18 cellular contexts compared by ENCODE assay signal in the genomic region with DNA sequence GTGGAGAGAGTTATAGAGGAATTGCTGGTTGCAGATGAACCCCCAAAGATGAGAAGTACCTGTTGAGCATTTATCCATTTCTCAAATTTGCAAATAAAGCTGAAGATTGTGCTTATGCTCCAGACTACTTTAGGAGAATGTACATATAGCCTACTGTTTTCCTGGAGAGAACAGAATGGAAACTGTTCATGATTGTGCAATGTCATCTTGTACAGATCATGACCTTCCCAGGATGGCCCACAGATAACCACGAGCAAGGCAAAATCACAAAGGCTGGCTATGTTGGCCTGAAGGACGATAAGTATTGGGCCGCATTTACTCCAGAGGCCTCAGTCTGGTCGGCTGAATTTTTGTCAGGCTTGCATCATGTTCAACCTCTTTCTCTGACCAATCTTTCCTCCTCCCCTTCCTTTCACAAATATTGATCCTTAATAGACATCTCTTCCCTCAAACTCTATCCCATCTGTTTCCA. TPM values are rescaled to one million over a fixed set of nuclear protein-coding genes. Genes with fewer than 3 reads are reported as not detected.
A peak's percentile ranks its signal among the peaks of the same experiment; 100 is the strongest.
DNase-seq lines count a peak whose midpoint lies in the region; ATAC-seq, FAIRE-seq and TF ChIP-seq lines count a peak whose summit lies in the region.
"Had no signal": no experiment of that assay in that cellular context is flagged by ENCODE, and none has a peak within 500 bp of the region (broad histone marks: within the 10 kb centered on the region; RNA-seq: fewer than 3 reads in every experiment).

No MANE protein-coding gene starts in this region.

- H3K4me1 ChIP-seq in endothelial cell of umbilical vein (ENCODE audit: control insufficient read depth, extremely low read depth, insufficient read depth, low read length): peaks cover 20% of the 10 kb centered on the region
- peaks cover 42% of the 10 kb centered on the region for H3K4me1 ChIP-seq in osteoblast (ENCODE audit: insufficient read depth, low read length)
- H3K4me1 ChIP-seq: colonic mucosa, esophagus muscularis mucosa had no signal

- CTCF ChIA-PET in activated CD8-positive, alpha-beta T cell treated with anti-CD3 and anti-CD28 coated beads for 36 hours (lab: Charles Lee): no interaction called here
- CTCF ChIA-PET in activated CD8-positive, alpha-beta T cell treated with anti-CD3 and anti-CD28 coated beads, Interleukin-2, amount 10 ng/mL, durations not matched to agents 7 days and 5 days (lab: Charles Lee): interaction anchor here (1.2 kb wide), 1 partner anchor 22 kb away, joined by 4 read pairs; no protein-coding TSS in a partner anchor
- CTCF ChIA-PET in endothelial cell of umbilical vein (lab: Charles Lee): interaction anchor here (0.9 to 1.2 kb wide), 2 partner anchors 18 to 22 kb away, joined by 3 read pairs; no protein-coding TSS in a partner anchor

- no peak for FAIRE-seq in RCC 7860 (lab: Jason Lieb, UNC)
- FAIRE-seq in endothelial cell of umbilical vein (lab: Jason Lieb, UNC): peak; percentile 28
- FAIRE-seq: TTC549 had no signal

- no peaks in the 10 kb centered on the region for H4K20me1 ChIP-seq in endothelial cell of umbilical vein (replicated peaks; ENCODE audit: control insufficient read depth, extremely low read depth, insufficient read depth, low read length)
- no peaks in the 10 kb centered on the region for H4K20me1 ChIP-seq in osteoblast (ENCODE audit: insufficient read depth, low read length)

- no peaks in the 10 kb centered on the region for H3K9me3 Mint-ChIP-seq in activated CD8-positive, alpha-beta T cell treated with anti-CD3 and anti-CD28 coated beads for 36 hours
- H3K9me3 Mint-ChIP-seq in activated CD8-positive, alpha-beta T cell treated with anti-CD3 and anti-CD28 coated beads, Interleukin-2, amount 10 ng/mL, durations not matched to agents 7 days and 5 days (ENCODE audit: insufficient read depth): no peaks in the 10 kb centered on the region
- H3K9me3 Mint-ChIP-seq in endothelial cell (ENCODE audit: unreplicated experiment): no peaks in the 10 kb centered on the region
- H3K9me3 Mint-ChIP-seq: activated naive CD8-positive, alpha-beta T cell treated with anti-CD3 and anti-CD28 coated beads, Interleukin-2, amount 10 ng/mL, durations not matched to agents 7 days and 5 days had no signal

- H3K4me2 ChIP-seq in endothelial cell of umbilical vein (ENCODE audit: insufficient read depth, low read length) (peak overlapping the region; percentile 17), osteoblast (ENCODE audit: insufficient read depth, low read length) (peak overlapping the region; percentile 49)
- H3K4me2 ChIP-seq: KMS-11 had no signal

- BruUV-seq in endothelial cell of umbilical vein (replicated peaks; lab: Mats Ljungman, UMichigan): no TSS peak

- TF ChIP-seq CTCF in activated CD8-positive, alpha-beta T cell treated with anti-CD3 and anti-CD28 coated beads for 36 hours (IDR thresholded peaks at IDR 0.05): no peak
- TF ChIP-seq CTCF in endothelial cell of umbilical vein (IDR thresholded peaks at IDR 0.05; ENCODE audit: extremely low read depth in 1 of 2, insufficient read depth in 1 of 2, low read depth in 1 of 2, low read length in 2 of 2) (no peak), osteoblast (IDR thresholded peaks at IDR 0.05; ENCODE audit: extremely low read depth, low read depth, low read length) (no peak), endothelial cell (IDR thresholded peaks at IDR 0.05; ENCODE audit: unreplicated experiment) (no peak)

- H3K4me3 ChIP-seq in endothelial cell of umbilical vein (replicated peaks in 1 of 3; ENCODE audit: insufficient read depth in 1 of 3, low read depth in 1 of 3, low read length in 3 of 3) (no peak overlapping the region), osteoblast (ENCODE audit: insufficient read depth, low read length) (no peak overlapping the region)
- H3K4me3 ChIP-seq: colonic mucosa, esophagus muscularis mucosa, tibial artery had no signal

- H3K27me3 Mint-ChIP-seq in activated CD8-positive, alpha-beta T cell treated with anti-CD3 and anti-CD28 coated beads for 36 hours: no peaks in the 10 kb centered on the region
- no peaks in the 10 kb centered on the region for H3K27me3 Mint-ChIP-seq in activated CD8-positive, alpha-beta T cell treated with anti-CD3 and anti-CD28 coated beads, Interleukin-2, amount 10 ng/mL, durations not matched to agents 7 days and 5 days (ENCODE audit: low read depth)
- H3K27me3 Mint-ChIP-seq in endothelial cell (ENCODE audit: unreplicated experiment): no peaks in the 10 kb centered on the region
- H3K27me3 Mint-ChIP-seq: activated naive CD8-positive, alpha-beta T cell treated with anti-CD3 and anti-CD28 coated beads, Interleukin-2, amount 10 ng/mL, durations not matched to agents 7 days and 5 days had no signal

- ATAC-seq in activated CD8-positive, alpha-beta T cell treated with anti-CD3 and anti-CD28 coated beads for 36 hours: no peak
- no peak for ATAC-seq in activated CD8-positive, alpha-beta T cell treated with anti-CD3 and anti-CD28 coated beads, Interleukin-2, amount 10 ng/mL, durations not matched to agents 7 days and 5 days
- ATAC-seq: Right ventricle myocardium inferior had no signal

- H3K9me3 ChIP-seq in endothelial cell of umbilical vein (replicated peaks; ENCODE audit: control insufficient read depth, insufficient read depth, low read length): no peaks in the 10 kb centered on the region
- H3K9me3 ChIP-seq in osteoblast (ENCODE audit: low read depth, low read length): no peaks in the 10 kb centered on the region
- H3K9me3 ChIP-seq: colonic mucosa, esophagus muscularis mucosa, tibial artery had no signal

- H3K79me2 ChIP-seq in endothelial cell of umbilical vein (ENCODE audit: control insufficient read depth, insufficient read depth, low read length): no peaks in the 10 kb centered on the region
- H3K79me2 ChIP-seq in osteoblast (ENCODE audit: insufficient read depth, low read length): no peaks in the 10 kb centered on the region

- H3K9ac ChIP-seq in endothelial cell of umbilical vein (replicated peaks; ENCODE audit: extremely low read depth, insufficient read depth, low read length): no peak overlapping the region
- H3K9ac ChIP-seq: KMS-11 had no signal

- H3K27me3 ChIP-seq in endothelial cell of umbilical vein (ENCODE audit: control insufficient read depth in 2 of 2, insufficient read depth in 2 of 2, low read length in 2 of 2) (no peaks in the 10 kb centered on the region), osteoblast (ENCODE audit: insufficient read depth, low read length) (no peaks in the 10 kb centered on the region)
- H3K27me3 ChIP-seq: colonic mucosa, esophagus muscularis mucosa, tibial artery had no signal

- no peaks in the 10 kb centered on the region for H3K9me1 ChIP-seq in endothelial cell of umbilical vein (replicated peaks; ENCODE audit: control insufficient read depth, extremely low read depth, insufficient read depth, low read length)

- POLR2A ChIA-PET in activated CD8-positive, alpha-beta T cell treated with anti-CD3 and anti-CD28 coated beads for 36 hours (lab: Charles Lee): no interaction called here
- POLR2A ChIA-PET in activated CD8-positive, alpha-beta T cell treated with anti-CD3 and anti-CD28 coated beads, Interleukin-2, amount 10 ng/mL, durations not matched to agents 7 days and 5 days (lab: Charles Lee): interaction anchor here (0.7 kb wide), 1 partner anchor 109 kb away, joined by 3 read pairs; no protein-coding TSS in a partner anchor
- POLR2A ChIA-PET in endothelial cell of umbilical vein (lab: Charles Lee): no interaction called here

- H3K4me3 Mint-ChIP-seq in activated CD8-positive, alpha-beta T cell treated with anti-CD3 and anti-CD28 coated beads for 36 hours: no peak overlapping the region
- H3K4me3 Mint-ChIP-seq in activated CD8-positive, alpha-beta T cell treated with anti-CD3 and anti-CD28 coated beads, Interleukin-2, amount 10 ng/mL, durations not matched to agents 7 days and 5 days: no peak overlapping the region
- no peak overlapping the region for H3K4me3 Mint-ChIP-seq in endothelial cell (ENCODE audit: unreplicated experiment)
- H3K4me3 Mint-ChIP-seq: activated naive CD8-positive, alpha-beta T cell treated with anti-CD3 and anti-CD28 coated beads, Interleukin-2, amount 10 ng/mL, durations not matched to agents 7 days and 5 days had no signal

- intact Hi-C loops in activated CD8-positive, alpha-beta T cell treated with anti-CD3 and anti-CD28 coated beads for 36 hours (cut with micrococcal nuclease): no loop called here
- intact Hi-C loops in endothelial cell of umbilical vein (cut with micrococcal nuclease): no loop called here

- H3K36me3 ChIP-seq in endothelial cell of umbilical vein (ENCODE audit: control insufficient read depth in 2 of 2, extremely low read depth in 1 of 2, insufficient read depth in 2 of 2, low read length in 2 of 2) (no peaks in the 10 kb centered on the region), osteoblast (ENCODE audit: insufficient read depth, low read length) (no peaks in the 10 kb centered on the region)
- H3K36me3 ChIP-seq: colonic mucosa, esophagus muscularis mucosa, tibial artery had no signal

- no peak for TF ChIP-seq POLR2A in endothelial cell of umbilical vein (IDR thresholded peaks at IDR 0.05; ENCODE audit: low read depth, low read length)

- H3K4me1 Mint-ChIP-seq in activated CD8-positive, alpha-beta T cell treated with anti-CD3 and anti-CD28 coated beads for 36 hours (ENCODE audit: low read depth): peaks cover 27% of the 10 kb centered on the region
- peaks cover 14% of the 10 kb centered on the region for H3K4me1 Mint-ChIP-seq in activated CD8-positive, alpha-beta T cell treated with anti-CD3 and anti-CD28 coated beads, Interleukin-2, amount 10 ng/mL, durations not matched to agents 7 days and 5 days (ENCODE audit: low read depth)
- H3K4me1 Mint-ChIP-seq in endothelial cell (ENCODE audit: unreplicated experiment): peaks cover 8% of the 10 kb centered on the region

- H3K36me3 Mint-ChIP-seq in activated CD8-positive, alpha-beta T cell treated with anti-CD3 and anti-CD28 coated beads for 36 hours (ENCODE audit: low read depth): peaks cover 21% of the 10 kb centered on the region
- H3K36me3 Mint-ChIP-seq in activated CD8-positive, alpha-beta T cell treated with anti-CD3 and anti-CD28 coated beads, Interleukin-2, amount 10 ng/mL, durations not matched to agents 7 days and 5 days (ENCODE audit: low read depth): peaks cover 35% of the 10 kb centered on the region
- no peaks in the 10 kb centered on the region for H3K36me3 Mint-ChIP-seq in endothelial cell (ENCODE audit: low read depth, unreplicated experiment)

- H3K27ac ChIP-seq in endothelial cell of umbilical vein (ENCODE audit: insufficient read depth, low read depth, low read length) (peak overlapping the region; percentile 60), osteoblast (ENCODE audit: low read depth, low read length) (peak overlapping the region; percentile 96)
- H3K27ac ChIP-seq: colonic mucosa, esophagus muscularis mucosa, KMS-11, tibial artery had no signal

- peak overlapping the region; percentile 88 for H2AFZ ChIP-seq in endothelial cell of umbilical vein (ENCODE audit: low read depth, low read length)
- peak overlapping the region; percentile 52 for H2AFZ ChIP-seq in osteoblast (ENCODE audit: low read length)

- DNase-seq in activated CD8-positive, alpha-beta T cell treated with anti-CD3 and anti-CD28 coated beads for 36 hours: no peak
- no peak for DNase-seq in activated CD8-positive, alpha-beta T cell treated with anti-CD3 and anti-CD28 coated beads, Interleukin-2, amount 10 ng/mL, durations not matched to agents 7 days and 5 days
- DNase-seq in RCC 7860 (ENCODE audit: low spot score) (peak; percentile 57), endothelial cell of umbilical vein (ENCODE audit: low read depth, low spot score) (no peak), osteoblast (ENCODE audit: insufficient read length, low spot score, missing footprints) (no peak), DMS79 (lab: John Stamatoyannopoulos, UW) (no peak), endothelial cell (ENCODE audit: low spot score) (no peak), NCI-H2171 treated with DMSO at 0.1 percent for 48 hours (lab: John Stamatoyannopoulos, UW) (no peak)
- DNase-seq: activated CD8-positive, alpha-beta memory T cell treated with anti-CD3 and anti-CD28 coated beads for 24 hours; activated naive CD8-positive, alpha-beta T cell treated with anti-CD3 and anti-CD28 coated beads, Interleukin-2, amount 10 ng/mL, durations not matched to agents 7 days and 5 days; colonic mucosa; NCI-H187; NCI-H69; tibial artery had no signal

- H3K27ac Mint-ChIP-seq in activated CD8-positive, alpha-beta T cell treated with anti-CD3 and anti-CD28 coated beads for 36 hours: peak overlapping the region; percentile 71
- no peak overlapping the region for H3K27ac Mint-ChIP-seq in activated CD8-positive, alpha-beta T cell treated with anti-CD3 and anti-CD28 coated beads, Interleukin-2, amount 10 ng/mL, durations not matched to agents 7 days and 5 days
- no peak overlapping the region for H3K27ac Mint-ChIP-seq in endothelial cell (ENCODE audit: unreplicated experiment)

- dilution Hi-C loops in endothelial cell of umbilical vein (cut with MboI; ENCODE audit: extremely low pct_ligation_motif_present, low sequenced_read_pairs): no loop called here

RNA-seq across cellular contexts. Expression of a gene that starts 28.5 kb away (rescaled TPM):
- total RNA-seq in activated CD8-positive, alpha-beta T cell treated with anti-CD3 and anti-CD28 coated beads for 36 hours: 10 to 100 TPM; 23.9 to 26.1 TPM
- 10 to 100 TPM; 38.8 to 41.6 TPM for total RNA-seq in activated CD8-positive, alpha-beta T cell treated with anti-CD3 and anti-CD28 coated beads, Interleukin-2, amount 10 ng/mL, durations not matched to agents 7 days and 5 days
- 38.0 and 39.5 TPM in 2 replicates for total RNA-seq in endothelial cell of umbilical vein
- polyA plus RNA-seq in endothelial cell of umbilical vein: 7.0 and 9.2 TPM in 2 replicates
- polyA plus RNA-seq in endothelial cell of umbilical vein (2011; cell fraction: cytosol; rRNA removed): 2.8 and 2.9 TPM in 2 replicates
- 41.6 and 47.1 TPM in 2 replicates for polyA plus RNA-seq in endothelial cell of umbilical vein (2011; cell fraction: nucleus; rRNA removed)
- 7.2 and 10.1 TPM in 2 replicates for polyA plus RNA-seq in endothelial cell of umbilical vein (2012)
- polyA minus RNA-seq in endothelial cell of umbilical vein: 60.0 and 66.7 TPM in 2 replicates
- 27.1 TPM for polyA minus RNA-seq in endothelial cell of umbilical vein (2011; cell fraction: cytosol; rRNA and poly(A)+ RNA removed)
- polyA minus RNA-seq in endothelial cell of umbilical vein (2011; cell fraction: nucleus; rRNA and poly(A)+ RNA removed): 112 and 187 TPM in 2 replicates
- total RNA-seq in osteoblast: 46.7 and 50.7 TPM in 2 replicates
- 35.3 TPM for total RNA-seq in endothelial cell (ENCODE audit: unreplicated experiment)
